In genomic region chr7:17098515-17098914, GRCh38 we compare ENCODE assay signal across 16 cellular contexts.
"Had no signal": no experiment of that assay in that cellular context is flagged by ENCODE, and none has a peak within 500 bp of the region (broad histone marks: within the 10 kb centered on the region; RNA-seq: fewer than 3 reads in every experiment).

No MANE protein-coding gene starts in this region.

- H3K27ac ChIP-seq: gastroesophageal sphincter, heart right ventricle, left ventricle myocardium inferior, right atrium auricular region had no signal

- H3K36me3 ChIP-seq: gastroesophageal sphincter, heart right ventricle, left ventricle myocardium inferior, right atrium auricular region had no signal

- H3K9me3 ChIP-seq: gastroesophageal sphincter, right atrium auricular region had no signal

- FAIRE-seq: bronchial epithelial cell, small intestine, TTC549 had no signal

- H3K27me3 ChIP-seq: gastroesophageal sphincter, heart right ventricle, right atrium auricular region had no signal

- H3K4me1 ChIP-seq: gastroesophageal sphincter had no signal

- ATAC-seq: gastroesophageal sphincter, heart right ventricle, WTC11 had no signal

- H3K4me3 ChIP-seq: gastroesophageal sphincter, heart right ventricle, left ventricle myocardium inferior, right atrium auricular region had no signal

- DNase-seq: activated CD4-positive, alpha-beta T cell treated with anti-CD3 and anti-CD28 coated beads, Interleukin-2, amount 10 ng/mL, durations not matched to agents 7 days and 5 days; activated CD8-positive, alpha-beta memory T cell treated with anti-CD3 and anti-CD28 coated beads for 24 hours; activated naive CD4-positive, alpha-beta T cell treated with Interleukin-2 at 50 U/mL for 16 hours; aorta; heart right ventricle; left ventricle myocardium inferior; nucleus accumbens; small intestine; stimulated activated CD4-positive, alpha-beta T cell treated with anti-CD3 and anti-CD28 coated beads, Interleukin-4, amount 100 ng/mL, for 24 hours; stimulated activated naive CD4-positive, alpha-beta T cell treated with Interleukin-2 at 50 U/mL for 16 hours; T-helper 2 cell had no signal
